15 cellular contexts compared by ENCODE assay signal in genomic region chr2:60468390-60469085, GRCh38.
DNase-seq lines count a peak whose midpoint lies in the region; ATAC-seq and TF ChIP-seq lines count a peak whose summit lies in the region.
"Had no signal": no experiment of that assay in that cellular context is flagged by ENCODE, and none has a peak within 500 bp of the region (broad histone marks: within the 10 kb centered on the region; RNA-seq: fewer than 3 reads in every experiment).

No MANE protein-coding gene starts in this region.

- ATAC-seq in GM18502 (IDR thresholded peaks at IDR 0.05; ENCODE audit: poor library complexity, unreplicated experiment): peak; percentile 63
- peak; percentile 55 for ATAC-seq in HG03378 (IDR thresholded peaks at IDR 0.05; ENCODE audit: unreplicated experiment)
- ATAC-seq in activated B cell treated with CpG ODN at 0.5 μM for 24 hours (ENCODE audit: low read depth): no peak
- ATAC-seq: psoas muscle had no signal

- no peak overlapping the region for H3K4me3 ChIP-seq in prostate gland
- H3K4me3 ChIP-seq: psoas muscle had no signal

- TF ChIP-seq POLR2A in prostate gland (IDR thresholded peaks at IDR 0.05): no peak

- peak overlapping the region; percentile 84 for H3K27ac Mint-ChIP-seq in activated B cell treated with CpG ODN at 0.5 μM for 24 hours
- H3K27ac Mint-ChIP-seq: dendritic cell treated with granulocyte-macrophage colony-stimulating factor and Interleukin-4, amounts not matched to agents 40 ng/mL and 50 ng/mL, for 4 days had no signal

- H3K4me3 Mint-ChIP-seq in activated B cell treated with CpG ODN at 0.5 μM for 24 hours: no peak overlapping the region
- H3K4me3 Mint-ChIP-seq: dendritic cell treated with granulocyte-macrophage colony-stimulating factor and Interleukin-4, amounts not matched to agents 40 ng/mL and 50 ng/mL, for 4 days had no signal

- no peaks in the 10 kb centered on the region for H3K27me3 ChIP-seq in prostate gland (replicated peaks; ENCODE audit: insufficient read depth)

- no peak overlapping the region for H3K27ac ChIP-seq in prostate gland
- H3K27ac ChIP-seq: psoas muscle had no signal

- TF ChIP-seq CTCF in activated B cell treated with CpG ODN at 0.5 μM for 24 hours (IDR thresholded peaks at IDR 0.05) (no peak), prostate gland (IDR thresholded peaks at IDR 0.05) (no peak)

- intact Hi-C loops in activated B cell treated with CpG ODN at 0.5 μM for 24 hours (cut with micrococcal nuclease) (no loop called here), prostate gland (cut with DNase I) (no loop called here)

- peaks cover 68% of the 10 kb centered on the region for H3K36me3 Mint-ChIP-seq in activated B cell treated with CpG ODN at 0.5 μM for 24 hours (ENCODE audit: low read depth)

- H3K36me3 ChIP-seq in prostate gland: no peaks in the 10 kb centered on the region

- H3K9me3 Mint-ChIP-seq in activated B cell treated with CpG ODN at 0.5 μM for 24 hours: no peaks in the 10 kb centered on the region
- H3K9me3 Mint-ChIP-seq: dendritic cell treated with granulocyte-macrophage colony-stimulating factor and Interleukin-4, amounts not matched to agents 40 ng/mL and 50 ng/mL, for 4 days had no signal

- WGBS in prostate gland: 68% methylated on average over 7 of the region's 7 CpGs

- H3K4me1 Mint-ChIP-seq in activated B cell treated with CpG ODN at 0.5 μM for 24 hours: peaks cover 86% of the 10 kb centered on the region

- POLR2A ChIA-PET in activated B cell treated with CpG ODN at 0.5 μM for 24 hours (lab: Charles Lee): interaction anchor here (1.8 kb wide), 1 partner anchor 115 kb away, joined by 6 read pairs; no protein-coding TSS in a partner anchor

- no peaks in the 10 kb centered on the region for H3K9me3 ChIP-seq in prostate gland
- H3K9me3 ChIP-seq: psoas muscle had no signal

- DNase-seq in activated B cell treated with CpG ODN at 0.5 μM for 24 hours (no peak), left kidney (ENCODE audit: low read depth, low spot score) (peak; percentile 54), prostate gland (ENCODE audit: low spot score) (no peak), A172 (ENCODE audit: low spot score) (no peak), SKM-1 treated with dmso at 0.1 percent for 144 hours (lab: John Stamatoyannopoulos, UW; ENCODE audit: unreplicated experiment) (no peak)
- no peak for DNase-seq in activated effector memory CD4-positive, alpha-beta T cell treated with Interleukin-2 at 50 U/mL for 16 hours
- DNase-seq: activated gamma-delta T cell, glutamatergic neuron, mesenchymal stem cell, psoas muscle, Right ventricle myocardium superior, trophoblast cell had no signal

- H3K4me1 ChIP-seq in prostate gland (replicated peaks): no peaks in the 10 kb centered on the region
- H3K4me1 ChIP-seq: psoas muscle had no signal

- CTCF ChIA-PET in activated B cell treated with CpG ODN at 0.5 μM for 24 hours (lab: Charles Lee): no interaction called here

- no peaks in the 10 kb centered on the region for H3K27me3 Mint-ChIP-seq in activated B cell treated with CpG ODN at 0.5 μM for 24 hours
- H3K27me3 Mint-ChIP-seq: dendritic cell treated with granulocyte-macrophage colony-stimulating factor and Interleukin-4, amounts not matched to agents 40 ng/mL and 50 ng/mL, for 4 days had no signal
